9 cellular contexts compared by ENCODE assay signal in genomic region chr13:79631260-79631659, GRCh38.
DNase-seq lines count a peak whose midpoint lies in the region; ATAC-seq and TF ChIP-seq lines count a peak whose summit lies in the region.
"Had no signal": no experiment of that assay in that cellular context is flagged by ENCODE, and none has a peak within 500 bp of the region (broad histone marks: within the 10 kb centered on the region; RNA-seq: fewer than 3 reads in every experiment).

No MANE protein-coding gene starts in this region.

- no peak for ATAC-seq in GM18907 (IDR thresholded peaks at IDR 0.05; ENCODE audit: unreplicated experiment)
- ATAC-seq in HG02642 (IDR thresholded peaks at IDR 0.05; ENCODE audit: poor library complexity, unreplicated experiment), result no peak
- ATAC-seq: activated CD4-positive, CD25-positive, alpha-beta regulatory T cell treated with anti-CD3 and anti-CD28 coated beads, Interleukin-2, amount 50 U/mL, for 24 hours had no signal

- H3K9me3 ChIP-seq in vagina, result no peaks in the 10 kb centered on the region

- TF ChIP-seq POLR2A in vagina (IDR thresholded peaks at IDR 0.05), result no peak

- intact Hi-C loops in vagina (cut with DNase I), result no loop called here

- H3K36me3 ChIP-seq in vagina, result no peaks in the 10 kb centered on the region

- H3K27me3 ChIP-seq in vagina, result no peaks in the 10 kb centered on the region

- H3K4me3 ChIP-seq in vagina, result no peak overlapping the region

- TF ChIP-seq CTCF in vagina (IDR thresholded peaks at IDR 0.05), result peak in 1 of 3 experiments; percentile 23

- peaks cover 14% of the 10 kb centered on the region for H3K4me1 ChIP-seq in vagina

- no peak overlapping the region for H3K27ac ChIP-seq in vagina

- DNase-seq in D341Med (ENCODE audit: low spot score) (peak; percentile 45), NCI-H1417 treated with DMSO at 0.1 percent for 48 hours (lab: John Stamatoyannopoulos, UW) (peak; percentile 38), cerebellar cortex (ENCODE audit: low spot score) (peak; percentile 53), midbrain (lab: John Stamatoyannopoulos, UW) (peak; percentile 1), vagina (ENCODE audit: extremely low spot score in 2 of 2) (no peak), ureter (ENCODE audit: low spot score) (no peak)

Comparison
In these comparisons a context has a peak if more than half of its experiments do, and no peak if none do; other contexts are left out.
1. DNase-seq: peak in D341Med (single experiment), NCI-H1417 treated with DMSO at 0.1 percent for 48 hours (single experiment), cerebellar cortex (single experiment) and midbrain (single experiment); none in vagina (0 of 2) and ureter (single experiment).